Comparison of ENCODE assay signal across 40 cellular contexts in the genomic region with DNA sequence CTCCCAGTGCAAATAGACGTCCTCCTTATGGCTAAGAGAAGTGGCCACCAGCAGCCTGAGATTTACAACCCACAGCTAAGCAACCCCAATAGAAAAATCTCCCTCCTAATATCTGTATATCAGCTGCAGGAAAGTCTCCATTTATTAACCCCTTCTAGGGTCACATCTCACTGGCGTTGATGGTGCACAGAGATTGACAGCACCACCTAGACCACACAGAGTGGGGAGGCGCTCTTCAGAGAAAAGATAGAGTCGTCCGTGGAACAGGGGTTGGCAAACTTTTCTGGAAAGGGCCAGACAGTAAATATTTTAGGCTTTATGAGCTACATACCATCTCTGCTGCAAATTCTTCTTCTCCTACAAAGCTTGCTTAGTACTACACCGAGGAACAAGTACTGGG.
"Had no signal": no experiment of that assay in that cellular context is flagged by ENCODE, and none has a peak within 500 bp of the region (broad histone marks: within the 10 kb centered on the region; RNA-seq: fewer than 3 reads in every experiment).

No MANE protein-coding gene starts in this region.

- H3K9me3 Mint-ChIP-seq: activated naive CD4-positive, alpha-beta T cell treated with anti-CD3 and anti-CD28 coated beads for 36 hours; activated naive CD4-positive, alpha-beta T cell treated with anti-CD3 and anti-CD28 coated beads, Interleukin-2, amount 10 ng/mL, durations not matched to agents 7 days and 5 days; activated naive CD4-positive, alpha-beta T cell treated with anti-CD3 and anti-CD28 coated beads, Interleukin-2, amount 50 U/mL, for 24 hours; activated naive CD4-positive, alpha-beta T cell treated with anti-CD3 and anti-CD28 coated beads, Interleukin-2, amount 50 U/mL, for 72 hours; activated naive CD8-positive, alpha-beta T cell treated with anti-CD3 and anti-CD28 coated beads for 36 hours; activated naive CD8-positive, alpha-beta T cell treated with anti-CD3 and anti-CD28 coated beads, Interleukin-2, amount 10 ng/mL, durations not matched to agents 7 days and 5 days; activated naive CD8-positive, alpha-beta T cell treated with anti-CD3 and anti-CD28 coated beads, Interleukin-2, amount 50 U/mL, for 24 hours; activated T-cell treated with anti-CD3 and anti-CD28 coated beads, Interleukin-2, amount 50 U/mL, for 24 hours; activated T-cell treated with anti-CD3 and anti-CD28 coated beads, Interleukin-2, amount 50 U/mL, for 4 hours; activated T-cell treated with anti-CD3 and anti-CD28 coated beads, Interleukin-2, amount 50 U/mL, for 72 hours; activated T-helper 1 cell treated with anti-CD3 and anti-CD28 coated beads, Interleukin-12 subunit alpha, Interleukin-12 subunit beta, Interleukin-2, Interleukin-4 antibody, amounts not matched to agents 30 ng/mL and 10 ng/mL and 1 ng/mL, durations not matched to agents 14 hours and 24 hours and 36 hours; activated T-helper 17 cell treated with anti-CD3 and anti-CD28 coated beads, Interleukin-2, amount 50 U/mL, for 72 hours; activated T-helper 2 cell treated with anti-CD3 and anti-CD28 coated beads, Interferon-gamma antibody, Interleukin-2, Interleukin-4, amounts not matched to agents 10 μg/mL and 5 μg/mL and 100 μg/mL, durations not matched to agents 14 hours and 24 hours and 36 hours; central memory CD8-positive, alpha-beta T cell had no signal

- ATAC-seq: activated naive CD4-positive, alpha-beta T cell treated with anti-CD3 and anti-CD28 coated beads, Interleukin-2, amount 50 U/mL, for 72 hours; activated naive CD8-positive, alpha-beta T cell treated with anti-CD3 and anti-CD28 coated beads, Interleukin-2, amount 50 U/mL, for 24 hours; activated T-cell treated with anti-CD3 and anti-CD28 coated beads, Interleukin-2, amount 50 U/mL, for 4 hours; activated T-cell treated with anti-CD3 and anti-CD28 coated beads, Interleukin-2, amount 50 U/mL, for 72 hours; activated T-helper 17 cell treated with anti-CD3 and anti-CD28 coated beads, Interleukin-2, amount 50 U/mL, for 72 hours; body of pancreas had no signal

- FAIRE-seq: astrocyte, bronchial epithelial cell had no signal

- H3K4me3 ChIP-seq: adrenal gland, ascending aorta, body of pancreas, breast epithelium, cardiac muscle cell had no signal

- H3K27ac Mint-ChIP-seq: activated naive CD4-positive, alpha-beta T cell treated with anti-CD3 and anti-CD28 coated beads for 36 hours; activated naive CD4-positive, alpha-beta T cell treated with anti-CD3 and anti-CD28 coated beads, Interleukin-2, amount 10 ng/mL, durations not matched to agents 7 days and 5 days; activated naive CD4-positive, alpha-beta T cell treated with anti-CD3 and anti-CD28 coated beads, Interleukin-2, amount 50 U/mL, for 24 hours; activated naive CD4-positive, alpha-beta T cell treated with anti-CD3 and anti-CD28 coated beads, Interleukin-2, amount 50 U/mL, for 72 hours; activated naive CD8-positive, alpha-beta T cell; activated naive CD8-positive, alpha-beta T cell treated with anti-CD3 and anti-CD28 coated beads for 36 hours; activated naive CD8-positive, alpha-beta T cell treated with anti-CD3 and anti-CD28 coated beads, Interleukin-2, amount 10 ng/mL, durations not matched to agents 7 days and 5 days; activated naive CD8-positive, alpha-beta T cell treated with anti-CD3 and anti-CD28 coated beads, Interleukin-2, amount 50 U/mL, for 24 hours; activated T-cell treated with anti-CD3 and anti-CD28 coated beads, Interleukin-2, amount 50 U/mL, for 24 hours; activated T-cell treated with anti-CD3 and anti-CD28 coated beads, Interleukin-2, amount 50 U/mL, for 72 hours; activated T-helper 1 cell treated with anti-CD3 and anti-CD28 coated beads, Interleukin-12 subunit alpha, Interleukin-12 subunit beta, Interleukin-2, Interleukin-4 antibody, amounts not matched to agents 30 ng/mL and 10 ng/mL and 1 ng/mL, durations not matched to agents 14 hours and 24 hours and 36 hours; activated T-helper 17 cell treated with anti-CD3 and anti-CD28 coated beads, Interleukin-2, amount 50 U/mL, for 72 hours; activated T-helper 2 cell treated with anti-CD3 and anti-CD28 coated beads, Interferon-gamma antibody, Interleukin-2, Interleukin-4, amounts not matched to agents 10 μg/mL and 5 μg/mL and 100 μg/mL, durations not matched to agents 14 hours and 24 hours and 36 hours; brain had no signal

- H3K4me1 ChIP-seq: adrenal gland, ascending aorta, body of pancreas, breast epithelium had no signal

- H3K27ac ChIP-seq: adrenal gland, ascending aorta, body of pancreas, brain microvascular endothelial cell, breast epithelium, cardiac muscle cell had no signal

- H3K36me3 ChIP-seq: adrenal gland, ascending aorta, brain microvascular endothelial cell, breast epithelium, cardiac muscle cell had no signal

- H3K36me3 Mint-ChIP-seq: activated naive CD4-positive, alpha-beta T cell treated with anti-CD3 and anti-CD28 coated beads, Interleukin-2, amount 10 ng/mL, durations not matched to agents 7 days and 5 days; activated naive CD4-positive, alpha-beta T cell treated with anti-CD3 and anti-CD28 coated beads, Interleukin-2, amount 50 U/mL, for 24 hours; activated naive CD4-positive, alpha-beta T cell treated with anti-CD3 and anti-CD28 coated beads, Interleukin-2, amount 50 U/mL, for 72 hours; activated naive CD8-positive, alpha-beta T cell; activated naive CD8-positive, alpha-beta T cell treated with anti-CD3 and anti-CD28 coated beads for 36 hours; brain had no signal

- H3K27me3 ChIP-seq: adrenal gland, ascending aorta, body of pancreas, brain microvascular endothelial cell, breast epithelium, cardiac muscle cell had no signal

- H3K4me3 Mint-ChIP-seq: activated naive CD4-positive, alpha-beta T cell treated with anti-CD3 and anti-CD28 coated beads for 36 hours; activated naive CD4-positive, alpha-beta T cell treated with anti-CD3 and anti-CD28 coated beads, Interleukin-2, amount 10 ng/mL, durations not matched to agents 7 days and 5 days; activated naive CD4-positive, alpha-beta T cell treated with anti-CD3 and anti-CD28 coated beads, Interleukin-2, amount 50 U/mL, for 24 hours; activated naive CD8-positive, alpha-beta T cell; activated naive CD8-positive, alpha-beta T cell treated with anti-CD3 and anti-CD28 coated beads for 36 hours; activated naive CD8-positive, alpha-beta T cell treated with anti-CD3 and anti-CD28 coated beads, Interleukin-2, amount 10 ng/mL, durations not matched to agents 7 days and 5 days; activated naive CD8-positive, alpha-beta T cell treated with anti-CD3 and anti-CD28 coated beads, Interleukin-2, amount 50 U/mL, for 24 hours; activated T-cell treated with anti-CD3 and anti-CD28 coated beads, Interleukin-2, amount 50 U/mL, for 24 hours; activated T-cell treated with anti-CD3 and anti-CD28 coated beads, Interleukin-2, amount 50 U/mL, for 4 hours; activated T-cell treated with anti-CD3 and anti-CD28 coated beads, Interleukin-2, amount 50 U/mL, for 72 hours; activated T-helper 1 cell treated with anti-CD3 and anti-CD28 coated beads, Interleukin-12 subunit alpha, Interleukin-12 subunit beta, Interleukin-2, Interleukin-4 antibody, amounts not matched to agents 30 ng/mL and 10 ng/mL and 1 ng/mL, durations not matched to agents 14 hours and 24 hours and 36 hours; activated T-helper 17 cell treated with anti-CD3 and anti-CD28 coated beads, Interleukin-2, amount 50 U/mL, for 72 hours; brain; central memory CD8-positive, alpha-beta T cell had no signal

- H3K9me3 ChIP-seq: adrenal gland, ascending aorta, body of pancreas, breast epithelium had no signal

- H3K4me1 Mint-ChIP-seq: activated naive CD4-positive, alpha-beta T cell treated with anti-CD3 and anti-CD28 coated beads, Interleukin-2, amount 50 U/mL, for 24 hours; activated naive CD8-positive, alpha-beta T cell treated with anti-CD3 and anti-CD28 coated beads, Interleukin-2, amount 50 U/mL, for 24 hours; activated T-helper 17 cell treated with anti-CD3 and anti-CD28 coated beads, Interleukin-2, amount 50 U/mL, for 72 hours; brain; central memory CD8-positive, alpha-beta T cell had no signal

- DNase-seq: activated effector memory CD4-positive, alpha-beta T cell treated with anti-CD3 and anti-CD28 coated beads, Interleukin-2, amount 50 U/mL, for 16 hours; activated effector memory CD4-positive, alpha-beta T cell treated with Interleukin-2 at 50 U/mL for 16 hours; activated gamma-delta T cell; activated gamma-delta T cell treated with Interleukin-2 at 50 U/mL for 16 hours; activated naive CD4-positive, alpha-beta T cell; activated naive CD4-positive, alpha-beta T cell treated with anti-CD3 and anti-CD28 coated beads for 36 hours; activated naive CD4-positive, alpha-beta T cell treated with anti-CD3 and anti-CD28 coated beads, Interleukin-2, amount 10 ng/mL, durations not matched to agents 7 days and 5 days; activated naive CD4-positive, alpha-beta T cell treated with anti-CD3 and anti-CD28 coated beads, Interleukin-2, amount 50 U/mL, for 16 hours; activated naive CD4-positive, alpha-beta T cell treated with Interleukin-2 at 50 U/mL for 16 hours; activated naive CD8-positive, alpha-beta T cell treated with anti-CD3 and anti-CD28 coated beads for 36 hours; activated naive CD8-positive, alpha-beta T cell treated with anti-CD3 and anti-CD28 coated beads, Interleukin-2, amount 10 ng/mL, durations not matched to agents 7 days and 5 days; activated naive CD8-positive, alpha-beta T cell treated with anti-CD3 and anti-CD28 coated beads, Interleukin-2, amount 50 U/mL, for 24 hours; activated T-cell treated with anti-CD3 and anti-CD28 coated beads, Interleukin-2, amount 50 U/mL, for 1 hour; activated T-cell treated with anti-CD3 and anti-CD28 coated beads, Interleukin-2, amount 50 U/mL, for 24 hours; activated T-cell treated with anti-CD3 and anti-CD28 coated beads, Interleukin-2, amount 50 U/mL, for 4 hours; activated T-cell treated with anti-CD3 and anti-CD28 coated beads, Interleukin-2, amount 50 U/mL, for 48 hours; activated T-cell treated with anti-CD3 and anti-CD28 coated beads, Interleukin-2, amount 50 U/mL, for 72 hours; adrenal gland; amniotic stem cell; amygdala; anterior cingulate cortex; aorta; body of pancreas; brain microvascular endothelial cell; caudate nucleus; central memory CD4-positive, alpha-beta T cell; cerebellar nuclear complex had no signal

- H3K27me3 Mint-ChIP-seq: activated naive CD8-positive, alpha-beta T cell had no signal
